Comparison of ENCODE assay signal across 10 cellular contexts in the genomic region with DNA sequence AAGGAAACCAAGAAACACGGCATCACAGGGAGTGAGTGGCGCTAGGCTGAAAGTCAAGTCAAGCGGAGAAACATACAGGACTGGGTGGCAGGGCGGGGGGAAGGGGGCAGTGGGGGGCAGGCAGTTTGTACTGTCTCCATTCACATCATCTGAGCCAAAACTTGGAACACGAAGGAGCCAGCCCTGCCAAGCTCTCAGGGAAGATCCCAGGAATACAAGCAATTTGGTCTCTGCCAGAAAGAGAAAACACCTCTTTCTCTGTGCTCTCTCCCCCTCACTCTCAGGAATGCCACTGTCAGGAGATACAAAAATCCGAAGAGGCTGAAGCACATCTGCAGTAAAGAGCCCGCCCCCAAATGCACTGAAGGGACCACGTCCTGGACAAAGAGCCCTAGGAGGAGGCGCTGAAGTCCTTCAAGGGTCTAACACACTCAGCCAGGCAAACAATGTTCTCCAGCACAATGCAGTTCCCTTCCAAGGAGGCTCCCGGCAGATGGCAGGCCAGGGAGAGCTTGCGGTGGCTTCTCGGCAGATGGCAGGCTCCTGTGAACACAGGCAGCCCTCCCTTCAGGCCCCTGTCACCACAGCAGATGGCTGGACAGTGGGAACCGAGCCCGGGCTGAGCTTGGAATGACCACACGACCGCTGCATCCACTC.
DNase-seq lines count a peak whose midpoint lies in the region; ATAC-seq and FAIRE-seq lines count a peak whose summit lies in the region.
"Had no signal": no experiment of that assay in that cellular context is flagged by ENCODE, and none has a peak within 500 bp of the region (broad histone marks: within the 10 kb centered on the region; RNA-seq: fewer than 3 reads in every experiment).

No MANE protein-coding gene starts in this region.

- no peak overlapping the region for H3K4me3 Mint-ChIP-seq in natural killer cell treated with Interleukin-12 subunit alpha and Interleukin-12 subunit beta and Interleukin-15 and Interleukin-18, amount 100 ng/mL, for 72 hours
- H3K4me3 Mint-ChIP-seq in activated CD8-positive, alpha-beta T cell treated with anti-CD3 and anti-CD28 coated beads, Interleukin-2, amount 10 ng/mL, durations not matched to agents 7 days and 5 days, result no peak overlapping the region
- H3K4me3 Mint-ChIP-seq in activated T-cell treated with anti-CD3 and anti-CD28 coated beads, Interleukin-2, amount 50 U/mL, for 72 hours, result no peak overlapping the region
- H3K4me3 Mint-ChIP-seq: effector memory CD8-positive, alpha-beta T cell had no signal

- no peaks in the 10 kb centered on the region for H3K9me3 Mint-ChIP-seq in natural killer cell treated with Interleukin-12 subunit alpha and Interleukin-12 subunit beta and Interleukin-15 and Interleukin-18, amount 100 ng/mL, for 72 hours
- H3K9me3 Mint-ChIP-seq in activated CD8-positive, alpha-beta T cell treated with anti-CD3 and anti-CD28 coated beads, Interleukin-2, amount 10 ng/mL, durations not matched to agents 7 days and 5 days (ENCODE audit: insufficient read depth), result no peaks in the 10 kb centered on the region
- no peaks in the 10 kb centered on the region for H3K9me3 Mint-ChIP-seq in activated T-cell treated with anti-CD3 and anti-CD28 coated beads, Interleukin-2, amount 50 U/mL, for 72 hours
- H3K9me3 Mint-ChIP-seq: effector memory CD8-positive, alpha-beta T cell had no signal

- H3K27ac Mint-ChIP-seq in natural killer cell treated with Interleukin-12 subunit alpha and Interleukin-12 subunit beta and Interleukin-15 and Interleukin-18, amount 100 ng/mL, for 72 hours, result no peak overlapping the region
- H3K27ac Mint-ChIP-seq in activated CD8-positive, alpha-beta T cell treated with anti-CD3 and anti-CD28 coated beads, Interleukin-2, amount 10 ng/mL, durations not matched to agents 7 days and 5 days, result no peak overlapping the region
- H3K27ac Mint-ChIP-seq in activated T-cell treated with anti-CD3 and anti-CD28 coated beads, Interleukin-2, amount 50 U/mL, for 72 hours, result no peak overlapping the region
- H3K27ac Mint-ChIP-seq: effector memory CD8-positive, alpha-beta T cell had no signal

- POLR2A ChIA-PET in activated CD8-positive, alpha-beta T cell treated with anti-CD3 and anti-CD28 coated beads, Interleukin-2, amount 10 ng/mL, durations not matched to agents 7 days and 5 days (lab: Charles Lee), result no interaction called here

- no peaks in the 10 kb centered on the region for H3K27me3 ChIP-seq in H7 (ENCODE audit: control insufficient read depth, insufficient read depth, low read length)

- CTCF ChIA-PET in activated CD8-positive, alpha-beta T cell treated with anti-CD3 and anti-CD28 coated beads, Interleukin-2, amount 10 ng/mL, durations not matched to agents 7 days and 5 days (lab: Charles Lee), result no interaction called here

- H3K4me1 Mint-ChIP-seq in natural killer cell treated with Interleukin-12 subunit alpha and Interleukin-12 subunit beta and Interleukin-15 and Interleukin-18, amount 100 ng/mL, for 72 hours (ENCODE audit: low read depth in 2 of 2), result peaks cover 0 to 5% of the 10 kb centered on the region in 2 donors
- no peaks in the 10 kb centered on the region for H3K4me1 Mint-ChIP-seq in activated CD8-positive, alpha-beta T cell treated with anti-CD3 and anti-CD28 coated beads, Interleukin-2, amount 10 ng/mL, durations not matched to agents 7 days and 5 days (ENCODE audit: low read depth)
- H3K4me1 Mint-ChIP-seq in activated T-cell treated with anti-CD3 and anti-CD28 coated beads, Interleukin-2, amount 50 U/mL, for 72 hours (ENCODE audit: low read depth), result no peaks in the 10 kb centered on the region

- peak; percentile 51 for DNase-seq in H7
- peak; percentile 33 for DNase-seq in SW480 (ENCODE audit: low spot score)
- DNase-seq in frontal cortex (ENCODE audit: low spot score in 2 of 2), result peak; percentile 46 to 62
- DNase-seq in retina, result peak; percentile 88
- no peak for DNase-seq in activated CD4-positive, alpha-beta T cell treated with anti-CD3 and anti-CD28 coated beads for 4 hours
- no peak for DNase-seq in natural killer cell treated with Interleukin-12 subunit alpha and Interleukin-12 subunit beta and Interleukin-15 and Interleukin-18, amount 100 ng/mL, for 72 hours (ENCODE audit: low spot score)
- no peak for DNase-seq in activated CD8-positive, alpha-beta T cell treated with anti-CD3 and anti-CD28 coated beads, Interleukin-2, amount 10 ng/mL, durations not matched to agents 7 days and 5 days
- no peak for DNase-seq in activated T-cell treated with anti-CD3 and anti-CD28 coated beads, Interleukin-2, amount 50 U/mL, for 72 hours
- DNase-seq: DND-41; effector memory CD8-positive, alpha-beta T cell had no signal

- H3K36me3 Mint-ChIP-seq in natural killer cell treated with Interleukin-12 subunit alpha and Interleukin-12 subunit beta and Interleukin-15 and Interleukin-18, amount 100 ng/mL, for 72 hours, result no peaks in the 10 kb centered on the region
- no peaks in the 10 kb centered on the region for H3K36me3 Mint-ChIP-seq in activated CD8-positive, alpha-beta T cell treated with anti-CD3 and anti-CD28 coated beads, Interleukin-2, amount 10 ng/mL, durations not matched to agents 7 days and 5 days (ENCODE audit: low read depth)
- no peaks in the 10 kb centered on the region for H3K36me3 Mint-ChIP-seq in activated T-cell treated with anti-CD3 and anti-CD28 coated beads, Interleukin-2, amount 50 U/mL, for 72 hours (ENCODE audit: insufficient read depth in 2 of 2)

- no peaks in the 10 kb centered on the region; the same call in 1 of the 2 replicates for H3K36me3 ChIP-seq in H7 (replicated peaks; ENCODE audit: control insufficient read depth, insufficient read depth, low read length)

- no peaks in the 10 kb centered on the region for H3K27me3 Mint-ChIP-seq in natural killer cell treated with Interleukin-12 subunit alpha and Interleukin-12 subunit beta and Interleukin-15 and Interleukin-18, amount 100 ng/mL, for 72 hours
- no peaks in the 10 kb centered on the region for H3K27me3 Mint-ChIP-seq in activated CD8-positive, alpha-beta T cell treated with anti-CD3 and anti-CD28 coated beads, Interleukin-2, amount 10 ng/mL, durations not matched to agents 7 days and 5 days (ENCODE audit: low read depth)
- peaks cover 14% of the 10 kb centered on the region for H3K27me3 Mint-ChIP-seq in activated T-cell treated with anti-CD3 and anti-CD28 coated beads, Interleukin-2, amount 50 U/mL, for 72 hours (ENCODE audit: low read depth)

- no peak overlapping the region for H3K4me3 ChIP-seq in H7 (ENCODE audit: insufficient read depth, low read depth, low read length)

- no peak for FAIRE-seq in frontal cortex (lab: Jason Lieb, UNC)

- ATAC-seq in natural killer cell treated with Interleukin-12 subunit alpha and Interleukin-12 subunit beta and Interleukin-15 and Interleukin-18, amount 100 ng/mL, for 72 hours, result no peak
- no peak for ATAC-seq in activated CD8-positive, alpha-beta T cell treated with anti-CD3 and anti-CD28 coated beads, Interleukin-2, amount 10 ng/mL, durations not matched to agents 7 days and 5 days
- ATAC-seq in activated T-cell treated with anti-CD3 and anti-CD28 coated beads, Interleukin-2, amount 50 U/mL, for 72 hours (replicated peaks in 1 of 2), result no peak
- ATAC-seq: effector memory CD8-positive, alpha-beta T cell had no signal

Comparison
In these comparisons a context has a peak if more than half of its experiments do, and no peak if none do; other contexts are left out.
1. DNase-seq: peak in H7 (single experiment), SW480 (single experiment), frontal cortex (2 of 2) and retina (single experiment); none in activated CD4-positive, alpha-beta T cell treated with anti-CD3 and anti-CD28 coated beads for 4 hours (0 of 2), natural killer cell treated with Interleukin-12 subunit alpha and Interleukin-12 subunit beta and Interleukin-15 and Interleukin-18, amount 100 ng/mL, for 72 hours (single experiment), activated CD8-positive, alpha-beta T cell treated with anti-CD3 and anti-CD28 coated beads, Interleukin-2, amount 10 ng/mL, durations not matched to agents 7 days and 5 days (single experiment) and activated T-cell treated with anti-CD3 and anti-CD28 coated beads, Interleukin-2, amount 50 U/mL, for 72 hours (0 of 2).